19 cellular contexts compared by ENCODE assay signal in the genomic region with DNA sequence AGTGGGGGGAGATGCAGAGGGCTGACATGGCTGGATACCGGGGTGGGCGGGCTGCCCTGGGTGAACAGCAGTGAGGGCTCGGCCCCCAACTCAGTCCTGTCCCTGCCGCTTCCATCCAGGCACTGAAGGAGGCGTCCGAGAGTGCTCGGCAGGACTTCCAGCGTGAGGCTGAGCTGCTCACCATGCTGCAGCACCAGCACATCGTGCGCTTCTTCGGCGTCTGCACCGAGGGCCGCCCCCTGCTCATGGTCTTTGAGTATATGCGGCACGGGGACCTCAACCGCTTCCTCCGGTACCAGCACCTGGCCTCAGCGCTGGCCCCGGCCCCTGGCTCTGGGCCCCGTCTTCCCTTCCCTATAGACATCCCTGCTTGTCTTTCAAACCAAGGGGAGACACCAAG. TPM values are rescaled to one million over a fixed set of nuclear protein-coding genes. Genes with fewer than 3 reads are reported as not detected.
A peak's percentile ranks its signal among the peaks of the same experiment; 100 is the strongest.
DNase-seq lines count a peak whose midpoint lies in the region; ATAC-seq lines count a peak whose summit lies in the region.
"Had no signal": no experiment of that assay in that cellular context is flagged by ENCODE, and none has a peak within 500 bp of the region (broad histone marks: within the 10 kb centered on the region; RNA-seq: fewer than 3 reads in every experiment).

No MANE protein-coding gene starts in this region.

- ATAC-seq in esophagus mucosa = no peak
- ATAC-seq: Panc1, sciatic nerve had no signal

- no peaks in the 10 kb centered on the region for H3K9me3 ChIP-seq in BLaER1
- H3K9me3 ChIP-seq: heart right ventricle had no signal

- H3K4me2 ChIP-seq in BLaER1 = peak overlapping the region; percentile 86

- H3K27ac ChIP-seq in BLaER1 = no peak overlapping the region
- H3K27ac ChIP-seq: heart right ventricle had no signal

- no peak overlapping the region for H3K9ac ChIP-seq in BLaER1

- H3K4me1 ChIP-seq in BLaER1 = peaks cover 50% of the 10 kb centered on the region
- H3K4me1 ChIP-seq: heart right ventricle had no signal

- no peaks in the 10 kb centered on the region for H3K27me3 ChIP-seq in BLaER1

- no peak overlapping the region for H3K4me3 ChIP-seq in BLaER1
- H3K4me3 ChIP-seq: heart right ventricle had no signal

- H3K36me3 ChIP-seq in BLaER1 = no peaks in the 10 kb centered on the region
- H3K36me3 ChIP-seq: heart right ventricle had no signal

- DNase-seq in astrocyte of the hippocampus (ENCODE audit: low read depth, low spot score) (peak; percentile 33), iPS-NIHi7 (ENCODE audit: extremely low spot score) (peak; percentile 76), amniotic stem cell (lab: John Stamatoyannopoulos, UW) (no peak), Kasumi-1 (lab: John Stamatoyannopoulos, UW) (no peak)
- DNase-seq: activated CD4-positive, alpha-beta T cell treated with anti-CD3 and anti-CD28 coated beads, Interleukin-2, amount 10 ng/mL, durations not matched to agents 7 days and 5 days; activated naive CD4-positive, alpha-beta T cell; aorta; heart right ventricle; Karpas-422; nucleus accumbens; stimulated activated CD4-positive, alpha-beta T cell treated with anti-CD3 and anti-CD28 coated beads, Interleukin-2, amount 100 ng/mL, for 24 hours; substantia nigra had no signal

- no peaks in the 10 kb centered on the region for H4K20me1 ChIP-seq in BLaER1

RNA-seq across cellular contexts. Expression of a gene that starts 15.6 kb away (rescaled TPM):
- 0.16 TPM for total RNA-seq in esophagus mucosa
- total RNA-seq: dermis microvascular lymphatic vessel endothelial cell, kidney epithelial cell had no signal

RNA-seq across cellular contexts. Expression of a gene that starts 17.2 kb away (rescaled TPM):
- 1.6 TPM for total RNA-seq in esophagus mucosa

RNA-seq across cellular contexts. Expression of a gene that starts 17.4 kb away (rescaled TPM):
- not detected for total RNA-seq in esophagus mucosa
- total RNA-seq: dermis microvascular lymphatic vessel endothelial cell, G401, kidney epithelial cell had no signal

RNA-seq across cellular contexts. Expression of a gene that starts 44.2 kb away (rescaled TPM):
- not detected for total RNA-seq in esophagus mucosa
- total RNA-seq: activated CD4-positive, alpha-beta T cell treated with anti-CD3 and anti-CD28 coated beads, Interleukin-2, amount 10 ng/mL, durations not matched to agents 7 days and 5 days; G401; kidney epithelial cell had no signal

RNA-seq across cellular contexts. Expression of a gene that starts 59.6 kb away (rescaled TPM):
- 1.4 TPM for total RNA-seq in esophagus mucosa

Comparison
In these comparisons a context has a peak if more than half of its experiments do, and no peak if none do; other contexts are left out.
1. DNase-seq: peak in astrocyte of the hippocampus (single experiment) and iPS-NIHi7 (single experiment); none in amniotic stem cell (single experiment) and Kasumi-1 (0 of 2).